ENCODE assay signal across 1 cellular context in the genomic region with DNA sequence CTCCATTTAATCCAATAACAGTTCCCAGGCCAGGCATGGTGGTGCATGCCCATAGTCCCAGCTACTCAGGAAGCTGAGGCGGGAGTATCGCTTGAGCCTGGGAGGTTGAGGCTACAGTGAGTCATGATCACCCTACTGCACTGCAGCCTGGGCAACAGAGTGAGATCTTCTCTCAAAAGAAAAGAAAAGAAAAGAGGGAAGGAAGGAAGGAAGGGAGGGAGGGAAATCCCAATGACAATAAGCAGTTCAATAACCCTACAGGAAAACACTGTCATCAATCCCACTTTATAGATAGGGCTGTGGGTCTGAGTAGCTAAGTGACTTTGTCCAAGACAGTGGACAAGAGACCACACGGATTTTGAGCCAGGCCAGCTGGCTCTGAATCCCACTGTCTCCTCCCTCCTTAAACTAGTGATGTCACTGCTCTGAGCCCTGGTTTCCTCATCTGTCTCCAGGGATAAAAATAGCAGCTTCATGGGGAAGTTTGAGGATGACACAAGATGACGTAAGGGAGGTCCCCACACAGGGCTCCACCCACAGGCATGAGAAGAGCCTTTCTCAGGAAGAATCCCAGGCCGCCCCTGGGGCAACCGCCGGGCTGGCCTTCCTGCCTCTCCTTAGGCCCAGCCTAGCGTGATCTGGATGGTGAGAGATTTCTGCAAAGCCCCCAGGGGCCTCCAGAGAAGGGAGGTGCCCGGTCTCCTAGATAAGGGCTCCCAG.
TF ChIP-seq lines count a peak whose summit lies in the region.

No MANE protein-coding gene starts in this region.

TF ChIP-seq in K562, 482 proteins besides CTCF, POLR2A, EP300 and RAD21 (continued from another document and continues in another):
- TF ChIP-seq, protein P1, sequence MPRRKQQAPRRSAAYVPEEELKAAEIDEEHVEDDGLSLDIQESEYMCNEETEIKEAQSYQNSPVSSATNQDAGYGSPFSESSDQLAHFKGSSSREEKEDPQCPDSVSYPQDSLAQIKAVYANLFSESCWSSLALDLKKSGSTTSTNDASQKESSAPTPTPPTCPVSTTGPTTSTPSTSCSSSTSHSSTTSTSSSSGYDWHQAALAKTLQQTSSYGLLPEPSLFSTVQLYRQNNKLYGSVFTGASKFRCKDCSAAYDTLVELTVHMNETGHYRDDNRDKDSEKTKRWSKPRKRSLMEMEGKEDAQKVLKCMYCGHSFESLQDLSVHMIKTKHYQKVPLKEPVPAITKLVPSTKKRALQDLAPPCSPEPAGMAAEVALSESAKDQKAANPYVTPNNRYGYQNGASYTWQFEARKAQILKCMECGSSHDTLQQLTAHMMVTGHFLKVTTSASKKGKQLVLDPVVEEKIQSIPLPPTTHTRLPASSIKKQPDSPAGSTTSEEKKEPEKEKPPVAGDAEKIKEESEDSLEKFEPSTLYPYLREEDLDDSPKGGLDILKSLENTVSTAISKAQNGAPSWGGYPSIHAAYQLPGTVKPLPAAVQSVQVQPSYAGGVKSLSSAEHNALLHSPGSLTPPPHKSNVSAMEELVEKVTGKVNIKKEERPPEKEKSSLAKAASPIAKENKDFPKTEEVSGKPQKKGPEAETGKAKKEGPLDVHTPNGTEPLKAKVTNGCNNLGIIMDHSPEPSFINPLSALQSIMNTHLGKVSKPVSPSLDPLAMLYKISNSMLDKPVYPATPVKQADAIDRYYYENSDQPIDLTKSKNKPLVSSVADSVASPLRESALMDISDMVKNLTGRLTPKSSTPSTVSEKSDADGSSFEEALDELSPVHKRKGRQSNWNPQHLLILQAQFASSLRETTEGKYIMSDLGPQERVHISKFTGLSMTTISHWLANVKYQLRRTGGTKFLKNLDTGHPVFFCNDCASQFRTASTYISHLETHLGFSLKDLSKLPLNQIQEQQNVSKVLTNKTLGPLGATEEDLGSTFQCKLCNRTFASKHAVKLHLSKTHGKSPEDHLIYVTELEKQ (CRISPR knock-in tag; IDR thresholded peaks at IDR 0.05) = no peak
- TF ChIP-seq, protein P2, sequence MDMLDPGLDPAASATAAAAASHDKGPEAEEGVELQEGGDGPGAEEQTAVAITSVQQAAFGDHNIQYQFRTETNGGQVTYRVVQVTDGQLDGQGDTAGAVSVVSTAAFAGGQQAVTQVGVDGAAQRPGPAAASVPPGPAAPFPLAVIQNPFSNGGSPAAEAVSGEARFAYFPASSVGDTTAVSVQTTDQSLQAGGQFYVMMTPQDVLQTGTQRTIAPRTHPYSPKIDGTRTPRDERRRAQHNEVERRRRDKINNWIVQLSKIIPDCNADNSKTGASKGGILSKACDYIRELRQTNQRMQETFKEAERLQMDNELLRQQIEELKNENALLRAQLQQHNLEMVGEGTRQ (CRISPR knock-in tag; IDR thresholded peaks at IDR 0.05) = no peak
- TF ChIP-seq, protein P3, sequence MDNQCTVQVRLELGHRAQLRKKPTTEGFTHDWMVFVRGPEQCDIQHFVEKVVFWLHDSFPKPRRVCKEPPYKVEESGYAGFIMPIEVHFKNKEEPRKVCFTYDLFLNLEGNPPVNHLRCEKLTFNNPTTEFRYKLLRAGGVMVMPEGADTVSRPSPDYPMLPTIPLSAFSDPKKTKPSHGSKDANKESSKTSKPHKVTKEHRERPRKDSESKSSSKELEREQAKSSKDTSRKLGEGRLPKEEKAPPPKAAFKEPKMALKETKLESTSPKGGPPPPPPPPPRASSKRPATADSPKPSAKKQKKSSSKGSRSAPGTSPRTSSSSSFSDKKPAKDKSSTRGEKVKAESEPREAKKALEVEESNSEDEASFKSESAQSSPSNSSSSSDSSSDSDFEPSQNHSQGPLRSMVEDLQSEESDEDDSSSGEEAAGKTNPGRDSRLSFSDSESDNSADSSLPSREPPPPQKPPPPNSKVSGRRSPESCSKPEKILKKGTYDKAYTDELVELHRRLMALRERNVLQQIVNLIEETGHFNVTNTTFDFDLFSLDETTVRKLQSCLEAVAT (IDR thresholded peaks at IDR 0.05) = peak; percentile 51 to 55; a peak in 1 of 4 replicates
- TF ChIP-seq, protein P4, sequence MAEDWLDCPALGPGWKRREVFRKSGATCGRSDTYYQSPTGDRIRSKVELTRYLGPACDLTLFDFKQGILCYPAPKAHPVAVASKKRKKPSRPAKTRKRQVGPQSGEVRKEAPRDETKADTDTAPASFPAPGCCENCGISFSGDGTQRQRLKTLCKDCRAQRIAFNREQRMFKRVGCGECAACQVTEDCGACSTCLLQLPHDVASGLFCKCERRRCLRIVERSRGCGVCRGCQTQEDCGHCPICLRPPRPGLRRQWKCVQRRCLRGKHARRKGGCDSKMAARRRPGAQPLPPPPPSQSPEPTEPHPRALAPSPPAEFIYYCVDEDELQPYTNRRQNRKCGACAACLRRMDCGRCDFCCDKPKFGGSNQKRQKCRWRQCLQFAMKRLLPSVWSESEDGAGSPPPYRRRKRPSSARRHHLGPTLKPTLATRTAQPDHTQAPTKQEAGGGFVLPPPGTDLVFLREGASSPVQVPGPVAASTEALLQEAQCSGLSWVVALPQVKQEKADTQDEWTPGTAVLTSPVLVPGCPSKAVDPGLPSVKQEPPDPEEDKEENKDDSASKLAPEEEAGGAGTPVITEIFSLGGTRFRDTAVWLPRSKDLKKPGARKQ (CRISPR knock-in tag; IDR thresholded peaks at IDR 0.05) = no peak
- TF ChIP-seq SETDB1 (IDR thresholded peaks at IDR 0.05; ENCODE audit: low read length) (no peak), YBX1 (IDR thresholded peaks at IDR 0.05) (no peak), FIP1L1 (IDR thresholded peaks at IDR 0.05; ENCODE audit: low read depth, low read length, poor library complexity, severe bottlenecking) (no peak), ZNF707 (CRISPR knock-in tag; conservative IDR thresholded peaks at IDR 0.05) (no peak), ZNF239 (CRISPR knock-in tag; IDR thresholded peaks at IDR 0.05) (no peak), DMBX1 (CRISPR knock-in tag; IDR thresholded peaks at IDR 0.05; ENCODE audit: borderline replicate concordance) (peak; percentile 81; the same call in 1 of the 2 replicates), MAFK (IDR thresholded peaks at IDR 0.05; ENCODE audit: low read length) (no peak), ZNF76 (CRISPR knock-in tag; IDR thresholded peaks at IDR 0.05; ENCODE audit: borderline replicate concordance) (no peak), HNRNPLL (IDR thresholded peaks at IDR 0.05; ENCODE audit: low read depth, low read length, poor library complexity, severe bottlenecking) (no peak), CBFA2T2 (conservative IDR thresholded peaks at IDR 0.05) (peak; percentile 48)
- TF ChIP-seq, protein P5, sequence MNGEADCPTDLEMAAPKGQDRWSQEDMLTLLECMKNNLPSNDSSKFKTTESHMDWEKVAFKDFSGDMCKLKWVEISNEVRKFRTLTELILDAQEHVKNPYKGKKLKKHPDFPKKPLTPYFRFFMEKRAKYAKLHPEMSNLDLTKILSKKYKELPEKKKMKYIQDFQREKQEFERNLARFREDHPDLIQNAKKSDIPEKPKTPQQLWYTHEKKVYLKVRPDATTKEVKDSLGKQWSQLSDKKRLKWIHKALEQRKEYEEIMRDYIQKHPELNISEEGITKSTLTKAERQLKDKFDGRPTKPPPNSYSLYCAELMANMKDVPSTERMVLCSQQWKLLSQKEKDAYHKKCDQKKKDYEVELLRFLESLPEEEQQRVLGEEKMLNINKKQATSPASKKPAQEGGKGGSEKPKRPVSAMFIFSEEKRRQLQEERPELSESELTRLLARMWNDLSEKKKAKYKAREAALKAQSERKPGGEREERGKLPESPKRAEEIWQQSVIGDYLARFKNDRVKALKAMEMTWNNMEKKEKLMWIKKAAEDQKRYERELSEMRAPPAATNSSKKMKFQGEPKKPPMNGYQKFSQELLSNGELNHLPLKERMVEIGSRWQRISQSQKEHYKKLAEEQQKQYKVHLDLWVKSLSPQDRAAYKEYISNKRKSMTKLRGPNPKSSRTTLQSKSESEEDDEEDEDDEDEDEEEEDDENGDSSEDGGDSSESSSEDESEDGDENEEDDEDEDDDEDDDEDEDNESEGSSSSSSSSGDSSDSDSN (IDR thresholded peaks at IDR 0.05; ENCODE audit: borderline replicate concordance in 1 of 2, low read depth in 2 of 2, low read length in 2 of 2) = peak; percentile 54 to 81; a peak in 2 of 4 replicates
- TF ChIP-seq, protein P6, sequence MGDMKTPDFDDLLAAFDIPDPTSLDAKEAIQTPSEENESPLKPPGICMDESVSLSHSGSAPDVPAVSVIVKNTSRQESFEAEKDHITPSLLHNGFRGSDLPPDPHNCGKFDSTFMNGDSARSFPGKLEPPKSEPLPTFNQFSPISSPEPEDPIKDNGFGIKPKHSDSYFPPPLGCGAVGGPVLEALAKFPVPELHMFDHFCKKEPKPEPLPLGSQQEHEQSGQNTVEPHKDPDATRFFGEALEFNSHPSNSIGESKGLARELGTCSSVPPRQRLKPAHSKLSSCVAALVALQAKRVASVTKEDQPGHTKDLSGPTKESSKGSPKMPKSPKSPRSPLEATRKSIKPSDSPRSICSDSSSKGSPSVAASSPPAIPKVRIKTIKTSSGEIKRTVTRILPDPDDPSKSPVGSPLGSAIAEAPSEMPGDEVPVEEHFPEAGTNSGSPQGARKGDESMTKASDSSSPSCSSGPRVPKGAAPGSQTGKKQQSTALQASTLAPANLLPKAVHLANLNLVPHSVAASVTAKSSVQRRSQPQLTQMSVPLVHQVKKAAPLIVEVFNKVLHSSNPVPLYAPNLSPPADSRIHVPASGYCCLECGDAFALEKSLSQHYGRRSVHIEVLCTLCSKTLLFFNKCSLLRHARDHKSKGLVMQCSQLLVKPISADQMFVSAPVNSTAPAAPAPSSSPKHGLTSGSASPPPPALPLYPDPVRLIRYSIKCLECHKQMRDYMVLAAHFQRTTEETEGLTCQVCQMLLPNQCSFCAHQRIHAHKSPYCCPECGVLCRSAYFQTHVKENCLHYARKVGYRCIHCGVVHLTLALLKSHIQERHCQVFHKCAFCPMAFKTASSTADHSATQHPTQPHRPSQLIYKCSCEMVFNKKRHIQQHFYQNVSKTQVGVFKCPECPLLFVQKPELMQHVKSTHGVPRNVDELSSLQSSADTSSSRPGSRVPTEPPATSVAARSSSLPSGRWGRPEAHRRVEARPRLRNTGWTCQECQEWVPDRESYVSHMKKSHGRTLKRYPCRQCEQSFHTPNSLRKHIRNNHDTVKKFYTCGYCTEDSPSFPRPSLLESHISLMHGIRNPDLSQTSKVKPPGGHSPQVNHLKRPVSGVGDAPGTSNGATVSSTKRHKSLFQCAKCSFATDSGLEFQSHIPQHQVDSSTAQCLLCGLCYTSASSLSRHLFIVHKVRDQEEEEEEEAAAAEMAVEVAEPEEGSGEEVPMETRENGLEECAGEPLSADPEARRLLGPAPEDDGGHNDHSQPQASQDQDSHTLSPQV (IDR thresholded peaks at IDR 0.05) = peak; percentile 83
- TF ChIP-seq, protein P7, sequence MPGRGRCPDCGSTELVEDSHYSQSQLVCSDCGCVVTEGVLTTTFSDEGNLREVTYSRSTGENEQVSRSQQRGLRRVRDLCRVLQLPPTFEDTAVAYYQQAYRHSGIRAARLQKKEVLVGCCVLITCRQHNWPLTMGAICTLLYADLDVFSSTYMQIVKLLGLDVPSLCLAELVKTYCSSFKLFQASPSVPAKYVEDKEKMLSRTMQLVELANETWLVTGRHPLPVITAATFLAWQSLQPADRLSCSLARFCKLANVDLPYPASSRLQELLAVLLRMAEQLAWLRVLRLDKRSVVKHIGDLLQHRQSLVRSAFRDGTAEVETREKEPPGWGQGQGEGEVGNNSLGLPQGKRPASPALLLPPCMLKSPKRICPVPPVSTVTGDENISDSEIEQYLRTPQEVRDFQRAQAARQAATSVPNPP (IDR thresholded peaks at IDR 0.05; ENCODE audit: borderline replicate concordance, insufficient read depth, insufficient read length) = no peak
- TF ChIP-seq, protein P8, sequence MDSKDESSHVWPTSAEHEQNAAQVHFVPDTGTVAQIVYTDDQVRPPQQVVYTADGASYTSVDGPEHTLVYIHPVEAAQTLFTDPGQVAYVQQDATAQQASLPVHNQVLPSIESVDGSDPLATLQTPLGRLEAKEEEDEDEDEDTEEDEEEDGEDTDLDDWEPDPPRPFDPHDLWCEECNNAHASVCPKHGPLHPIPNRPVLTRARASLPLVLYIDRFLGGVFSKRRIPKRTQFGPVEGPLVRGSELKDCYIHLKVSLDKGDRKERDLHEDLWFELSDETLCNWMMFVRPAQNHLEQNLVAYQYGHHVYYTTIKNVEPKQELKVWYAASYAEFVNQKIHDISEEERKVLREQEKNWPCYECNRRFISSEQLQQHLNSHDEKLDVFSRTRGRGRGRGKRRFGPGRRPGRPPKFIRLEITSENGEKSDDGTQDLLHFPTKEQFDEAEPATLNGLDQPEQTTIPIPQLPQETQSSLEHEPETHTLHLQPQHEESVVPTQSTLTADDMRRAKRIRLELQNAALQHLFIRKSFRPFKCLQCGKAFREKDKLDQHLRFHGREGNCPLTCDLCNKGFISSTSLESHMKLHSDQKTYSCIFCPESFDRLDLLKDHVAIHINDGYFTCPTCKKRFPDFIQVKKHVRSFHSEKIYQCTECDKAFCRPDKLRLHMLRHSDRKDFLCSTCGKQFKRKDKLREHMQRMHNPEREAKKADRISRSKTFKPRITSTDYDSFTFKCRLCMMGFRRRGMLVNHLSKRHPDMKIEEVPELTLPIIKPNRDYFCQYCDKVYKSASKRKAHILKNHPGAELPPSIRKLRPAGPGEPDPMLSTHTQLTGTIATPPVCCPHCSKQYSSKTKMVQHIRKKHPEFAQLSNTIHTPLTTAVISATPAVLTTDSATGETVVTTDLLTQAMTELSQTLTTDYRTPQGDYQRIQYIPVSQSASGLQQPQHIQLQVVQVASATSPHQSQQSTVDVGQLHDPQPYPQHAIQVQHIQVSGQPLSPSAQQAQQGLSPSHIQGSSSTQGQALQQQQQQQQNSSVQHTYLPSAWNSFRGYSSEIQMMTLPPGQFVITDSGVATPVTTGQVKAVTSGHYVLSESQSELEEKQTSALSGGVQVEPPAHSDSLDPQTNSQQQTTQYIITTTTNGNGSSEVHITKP (IDR thresholded peaks at IDR 0.05; ENCODE audit: partially characterized antibody) = peak; percentile 6
- TF ChIP-seq, protein P9, sequence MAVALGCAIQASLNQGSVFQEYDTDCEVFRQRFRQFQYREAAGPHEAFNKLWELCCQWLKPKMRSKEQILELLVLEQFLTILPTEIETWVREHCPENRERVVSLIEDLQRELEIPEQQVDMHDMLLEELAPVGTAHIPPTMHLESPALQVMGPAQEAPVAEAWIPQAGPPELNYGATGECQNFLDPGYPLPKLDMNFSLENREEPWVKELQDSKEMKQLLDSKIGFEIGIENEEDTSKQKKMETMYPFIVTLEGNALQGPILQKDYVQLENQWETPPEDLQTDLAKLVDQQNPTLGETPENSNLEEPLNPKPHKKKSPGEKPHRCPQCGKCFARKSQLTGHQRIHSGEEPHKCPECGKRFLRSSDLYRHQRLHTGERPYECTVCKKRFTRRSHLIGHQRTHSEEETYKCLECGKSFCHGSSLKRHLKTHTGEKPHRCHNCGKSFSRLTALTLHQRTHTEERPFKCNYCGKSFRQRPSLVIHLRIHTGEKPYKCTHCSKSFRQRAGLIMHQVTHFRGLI (CRISPR knock-in tag; IDR thresholded peaks at IDR 0.05) = no peak; the same call in none of the 2 replicates
- TF ChIP-seq, protein P10, sequence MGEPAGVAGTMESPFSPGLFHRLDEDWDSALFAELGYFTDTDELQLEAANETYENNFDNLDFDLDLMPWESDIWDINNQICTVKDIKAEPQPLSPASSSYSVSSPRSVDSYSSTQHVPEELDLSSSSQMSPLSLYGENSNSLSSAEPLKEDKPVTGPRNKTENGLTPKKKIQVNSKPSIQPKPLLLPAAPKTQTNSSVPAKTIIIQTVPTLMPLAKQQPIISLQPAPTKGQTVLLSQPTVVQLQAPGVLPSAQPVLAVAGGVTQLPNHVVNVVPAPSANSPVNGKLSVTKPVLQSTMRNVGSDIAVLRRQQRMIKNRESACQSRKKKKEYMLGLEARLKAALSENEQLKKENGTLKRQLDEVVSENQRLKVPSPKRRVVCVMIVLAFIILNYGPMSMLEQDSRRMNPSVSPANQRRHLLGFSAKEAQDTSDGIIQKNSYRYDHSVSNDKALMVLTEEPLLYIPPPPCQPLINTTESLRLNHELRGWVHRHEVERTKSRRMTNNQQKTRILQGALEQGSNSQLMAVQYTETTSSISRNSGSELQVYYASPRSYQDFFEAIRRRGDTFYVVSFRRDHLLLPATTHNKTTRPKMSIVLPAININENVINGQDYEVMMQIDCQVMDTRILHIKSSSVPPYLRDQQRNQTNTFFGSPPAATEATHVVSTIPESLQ (CRISPR knock-in tag; IDR thresholded peaks at IDR 0.05) = no peak
